In the genomic region with DNA sequence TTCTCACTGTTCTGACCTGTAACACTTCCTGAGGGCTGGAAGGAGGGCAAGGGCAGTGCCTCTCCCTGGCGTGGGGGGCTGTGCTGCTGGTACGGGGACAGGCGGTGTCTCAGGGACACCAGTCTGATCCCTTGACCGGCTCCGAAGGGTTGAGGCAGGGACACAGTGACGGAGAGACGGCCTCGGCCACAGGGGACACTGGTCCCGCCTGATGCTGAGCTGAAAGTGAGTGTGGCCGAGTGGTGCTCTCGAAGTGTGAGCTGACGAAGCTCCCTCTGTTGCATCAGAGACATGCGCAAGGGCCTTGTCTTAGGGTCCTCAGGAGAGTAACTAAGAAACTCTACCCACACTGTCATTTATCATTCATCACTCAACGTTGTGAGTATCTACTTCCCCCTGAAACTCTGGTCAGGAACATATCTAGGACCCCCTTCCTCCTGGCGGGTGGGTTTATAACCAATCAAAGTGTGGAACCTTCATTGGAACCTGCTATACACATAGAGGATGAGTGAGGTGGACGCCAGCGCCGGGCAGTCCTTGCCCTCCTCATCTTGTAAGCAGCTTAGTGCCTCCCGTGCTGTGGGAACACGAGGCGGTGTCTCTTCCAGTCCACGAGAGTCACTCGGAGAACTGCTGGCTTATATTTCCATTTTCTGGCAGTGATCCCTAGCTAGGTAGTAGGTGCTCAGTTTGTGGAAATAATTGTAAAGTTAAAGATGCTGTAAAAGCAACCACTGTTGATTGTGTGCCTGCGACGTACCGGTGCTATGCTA, we compare ENCODE assay signal across 20 cellular contexts.
"Had no signal": no experiment of that assay in that cellular context is flagged by ENCODE, and none has a peak within 500 bp of the region (broad histone marks: within the 10 kb centered on the region; RNA-seq: fewer than 3 reads in every experiment).

No MANE protein-coding gene starts in this region.

- H3K36me3 ChIP-seq: breast epithelium, Peyer's patch had no signal

- ATAC-seq: activated T-cell treated with anti-CD3 and anti-CD28 coated beads, Interleukin-2, amount 50 U/mL, for 72 hours had no signal

- H3K9me3 ChIP-seq: breast epithelium, Peyer's patch had no signal

- H3K4me1 ChIP-seq: breast epithelium, Peyer's patch had no signal

- H3K27me3 ChIP-seq: Peyer's patch had no signal

- DNase-seq: activated CD4-positive, alpha-beta T cell treated with anti-CD3 and anti-CD28 coated beads for 1 hour; activated CD4-positive, alpha-beta T cell treated with anti-CD3 and anti-CD28 coated beads, Interleukin-2, amount 10 ng/mL, durations not matched to agents 24 days and 14 days; activated CD4-positive, alpha-beta T cell treated with anti-CD3 and anti-CD28 coated beads, Interleukin-2, amount 50 U/mL, for 48 hours; activated gamma-delta T cell treated with Interleukin-2 at 50 U/mL for 16 hours; activated naive CD4-positive, alpha-beta T cell treated with anti-CD3 and anti-CD28 coated beads, Interleukin-2, amount 10 ng/mL, durations not matched to agents 7 days and 5 days; activated naive CD8-positive, alpha-beta T cell treated with anti-CD3 and anti-CD28 coated beads for 36 hours; activated T-cell treated with anti-CD3 and anti-CD28 coated beads, Interleukin-2, amount 50 U/mL, for 72 hours; caudate nucleus; Karpas-422; MM.1S; NCI-H1105 treated with DMSO at 0.1 percent for 48 hours; NCI-H1436 treated with DMSO at 0.1 percent for 48 hours; NCI-H187; NCI-H2081; NCI-H510A treated with DMSO at 0.1 percent for 48 hours; NCI-H69; SHP77 treated with DMSO at 0.1 percent for 48 hours had no signal

- H3K27ac ChIP-seq: breast epithelium, Peyer's patch, RWPE1 had no signal

- H3K4me3 ChIP-seq: breast epithelium, Peyer's patch had no signal
